Comparison of ENCODE assay signal across 8 cellular contexts in genomic region chr9:35605336-35606137, GRCh38. TPM values are rescaled to one million over a fixed set of nuclear protein-coding genes. Genes with fewer than 3 reads are reported as not detected.
DNase-seq lines count a peak whose midpoint lies in the region; ATAC-seq and TF ChIP-seq lines count a peak whose summit lies in the region.

No MANE protein-coding gene starts in this region.

- TF ChIP-seq CTCF in A673 (conservative IDR thresholded peaks at IDR 0.05; ENCODE audit: low read depth, low read length) (no peak), RWPE1 (conservative IDR thresholded peaks at IDR 0.05; ENCODE audit: low read depth) (no peak)

- CTCF ChIA-PET in A673 (lab: Charles Lee) (no interaction called here), RWPE1 (lab: Yijun Ruan, JAX) (interaction anchor here (0.6 kb wide), 1 partner anchor 602 kb away, joined by 4 read pairs; no protein-coding TSS in a partner anchor)

- POLR2A ChIA-PET in A673 (lab: Charles Lee; ENCODE audit: low non-redundant PET) = no interaction called here
- POLR2A ChIA-PET in RWPE1 (lab: Yijun Ruan, JAX; ENCODE audit: low non-redundant PET) = interaction anchor here (1.2 kb wide), 1 partner anchor 53 kb away, joined by 3 read pairs; the partner anchor contains the start of genes CCDC107 and RMRP

- H3K4me1 ChIP-seq in A673 (ENCODE audit: insufficient read depth, low read length, poor library complexity, severe bottlenecking) = no peaks in the 10 kb centered on the region

- no TSS peak for BruUV-seq in A673 (replicated peaks; lab: Mats Ljungman, UMichigan)

- DNase-seq in A673 (ENCODE audit: low spot score) (peak; percentile 22), RWPE1 (ENCODE audit: low spot score) (peak; percentile 42), left lobe of liver (ENCODE audit: low spot score) (no peak), mesenteric fat pad (ENCODE audit: low spot score) (no peak)
- DNase-seq in central memory CD4-positive, alpha-beta T cell = peak; percentile 42
- peak; percentile 20 for DNase-seq in stimulated activated naive CD4-positive, alpha-beta T cell treated with Interleukin-2 at 50 U/mL for 16 hours (lab: John Stamatoyannopoulos, UW)

- H3K36me3 ChIP-seq in A673 (ENCODE audit: insufficient read depth, low read length, poor library complexity, severe bottlenecking) = peaks cover 11% of the 10 kb centered on the region

- intact Hi-C loops in A673 (cut with micrococcal nuclease; ENCODE audit: unreplicated experiment) = loop anchor here (10.0 kb wide), 1 partner anchor 209 kb away; the partner anchor contains the start of genes HINT2 and SPAG8

- H3K27ac ChIP-seq in A673 (ENCODE audit: low read depth, low read length, poor library complexity, severe bottlenecking) (peak overlapping the region; percentile 63), RWPE1 (peak overlapping the region; percentile 92)

- H3K4me3 ChIP-seq in A673 (ENCODE audit: low read depth, low read length, poor library complexity, severe bottlenecking) = peak overlapping the region; percentile 79

- peak; percentile 2 for ATAC-seq in GM18519 (IDR thresholded peaks at IDR 0.05; ENCODE audit: low FRiP score, unreplicated experiment)
- ATAC-seq in HG02943 (IDR thresholded peaks at IDR 0.05; ENCODE audit: low read depth, unreplicated experiment) = peak; percentile 1
- peak; percentile 1 for ATAC-seq in left lobe of liver

- no peaks in the 10 kb centered on the region for H3K27me3 ChIP-seq in A673 (replicated peaks; ENCODE audit: insufficient read depth, low read depth, low read length, poor library complexity)

- H3K9me3 ChIP-seq in A673 (ENCODE audit: low read depth, low read length, poor library complexity, severe bottlenecking) = no peaks in the 10 kb centered on the region

RNA-seq across cellular contexts. Expression of gene TESK1, which starts 0.5 kb away (rescaled TPM):
- total RNA-seq in A673 (2021) = 31.8 and 31.9 TPM in 2 replicates
- total RNA-seq in left lobe of liver = 15.6 TPM
- 94.4 TPM for total RNA-seq in mesenteric fat pad

RNA-seq across cellular contexts. Expression of gene CD72, which starts 12.7 kb away (rescaled TPM):
- total RNA-seq in A673 (2021) (not detected in 2 replicates), left lobe of liver (0.93 TPM), mesenteric fat pad (7.0 TPM)

RNA-seq across cellular contexts. Expression of gene SIT1, which starts 45.2 kb away (rescaled TPM):
- total RNA-seq in A673 (2021) = not detected in 2 replicates
- 0.23 TPM for total RNA-seq in left lobe of liver
- total RNA-seq in mesenteric fat pad = 1.3 TPM

RNA-seq across cellular contexts. Expression of gene RMRP, which starts 52.3 kb away (rescaled TPM):
- total RNA-seq in A673 (2021) (13,531 and 14,573 TPM in 2 replicates), left lobe of liver (13,056 TPM), mesenteric fat pad (19,106 TPM)

RNA-seq across cellular contexts. Expression of gene CCDC107, which starts 52.6 kb away (rescaled TPM):
- 12.9 and 16.4 TPM in 2 replicates for total RNA-seq in A673 (2021)
- total RNA-seq in left lobe of liver = 12.6 TPM
- total RNA-seq in mesenteric fat pad = 103 TPM

Comparison
In these comparisons a context has a peak if more than half of its experiments do, and no peak if none do; other contexts are left out.
1. DNase-seq: peak in A673 (single experiment), RWPE1 (single experiment), central memory CD4-positive, alpha-beta T cell (single experiment) and stimulated activated naive CD4-positive, alpha-beta T cell treated with Interleukin-2 at 50 U/mL for 16 hours (single experiment); none in left lobe of liver (single experiment) and mesenteric fat pad (single experiment).
2. Peak in every context shown above with its lines, with median percentiles within 50 percentile points of each other: ATAC-seq.